ENCODE assay signal across 1 cellular context in the genomic region with DNA sequence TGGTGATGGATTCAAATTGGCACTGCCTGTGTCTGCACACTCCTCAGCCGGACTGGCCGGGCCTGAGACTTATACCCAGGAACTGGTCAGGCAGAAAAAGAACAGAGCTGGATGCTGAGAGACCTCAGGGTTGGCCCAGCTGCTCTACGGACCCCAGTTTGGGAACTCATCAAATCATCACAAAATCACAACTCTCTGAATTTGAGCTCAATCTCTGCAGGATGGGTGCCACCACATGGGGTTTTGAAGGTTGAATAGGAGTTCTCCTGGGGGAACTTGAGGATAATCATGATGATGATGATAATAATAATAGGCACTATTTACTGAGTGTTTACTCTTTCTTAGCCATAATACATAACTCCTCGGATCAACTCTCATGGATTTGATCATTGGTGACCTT. TPM values are rescaled to one million over a fixed set of nuclear protein-coding genes. Genes with fewer than 3 reads are reported as not detected.
"Had no signal": no experiment of that assay in that cellular context is flagged by ENCODE, and none has a peak within 500 bp of the region (broad histone marks: within the 10 kb centered on the region; RNA-seq: fewer than 3 reads in every experiment).

No MANE protein-coding gene starts in this region.

RNA-seq across cellular contexts. Expression of a gene that starts 1.0 kb away (rescaled TPM):
- total RNA-seq: GM12878 had no signal
- polyA plus RNA-seq: GM12878 had no signal

RNA-seq across cellular contexts. Expression of a gene that starts 6.0 kb away (rescaled TPM):
- total RNA-seq: GM12878 had no signal
- polyA plus RNA-seq: GM12878 had no signal

RNA-seq across cellular contexts. Expression of a gene that starts 6.2 kb away (rescaled TPM):
- total RNA-seq: GM12878 had no signal
- polyA plus RNA-seq: GM12878 had no signal

RNA-seq across cellular contexts. Expression of a gene that starts 11.0 kb away (rescaled TPM):
- total RNA-seq: GM12878 had no signal

RNA-seq across cellular contexts. Expression of a gene that starts 14.9 kb away (rescaled TPM):
- total RNA-seq: GM12878 had no signal
